8 cellular contexts compared by ENCODE assay signal in the genomic region with DNA sequence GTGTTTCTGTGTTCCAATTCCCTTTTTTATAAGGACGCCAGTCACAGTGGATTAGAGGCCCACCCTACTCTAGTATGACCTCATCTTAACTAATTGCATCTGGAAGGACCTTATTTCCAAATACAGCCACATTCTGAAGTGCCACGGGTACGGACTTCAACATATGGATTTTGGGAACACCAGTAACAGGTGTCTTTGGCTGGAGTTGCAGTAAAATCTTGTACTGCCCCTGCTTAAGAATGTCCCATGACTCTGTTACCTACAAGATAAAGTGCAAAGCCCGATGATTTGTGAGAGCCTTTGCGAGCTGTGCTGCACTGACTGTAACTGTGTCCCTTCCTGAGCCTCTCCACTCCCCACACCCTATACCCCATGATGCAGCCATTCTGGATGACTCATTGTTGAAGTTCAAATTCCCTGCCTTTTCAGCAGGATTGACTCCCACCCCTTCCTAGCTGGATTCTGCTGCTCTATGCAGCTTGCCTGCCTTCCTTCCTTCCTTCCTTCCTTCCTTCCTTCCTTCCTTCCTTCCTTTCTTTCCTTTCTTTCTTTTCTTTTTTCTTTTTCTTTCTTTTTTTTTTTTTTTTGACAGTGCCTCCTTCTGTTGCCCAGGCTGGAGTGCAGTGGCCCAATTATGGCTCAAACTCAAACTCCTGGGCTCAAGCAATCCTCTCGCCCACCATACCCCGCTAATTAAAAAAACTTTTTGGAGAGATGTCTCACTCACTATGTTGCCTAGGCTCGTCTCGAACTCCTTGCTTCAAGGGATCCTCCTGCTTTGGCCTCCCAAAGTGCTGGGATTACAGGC. TPM values are rescaled to one million over a fixed set of nuclear protein-coding genes. Genes with fewer than 3 reads are reported as not detected.
A peak's percentile ranks its signal among the peaks of the same experiment; 100 is the strongest.
DNase-seq lines count a peak whose midpoint lies in the region; ATAC-seq and TF ChIP-seq lines count a peak whose summit lies in the region.

No MANE protein-coding gene starts in this region.

- H3K36me3 ChIP-seq in colonic mucosa, result no peaks in the 10 kb centered on the region

- no peak for TF ChIP-seq CTCF in CD4-positive, alpha-beta T cell (IDR thresholded peaks at IDR 0.05)
- TF ChIP-seq CTCF in colonic mucosa (IDR thresholded peaks at IDR 0.05) (no peak), natural killer cell (IDR thresholded peaks at IDR 0.05) (no peak)

- peaks cover 44% of the 10 kb centered on the region for H3K4me1 Mint-ChIP-seq in CD4-positive, alpha-beta T cell (ENCODE audit: low read depth)
- peaks cover 30 to 40% of the 10 kb centered on the region in 2 donors for H3K4me1 Mint-ChIP-seq in natural killer cell

- peaks cover 37% of the 10 kb centered on the region for H3K27me3 Mint-ChIP-seq in CD4-positive, alpha-beta T cell
- peaks cover 0 to 16% of the 10 kb centered on the region in 2 donors for H3K27me3 Mint-ChIP-seq in natural killer cell (ENCODE audit: low read depth in 2 of 2)

- peak overlapping the region; percentile 43 to 62 for H3K9ac ChIP-seq in colonic mucosa (ENCODE audit: low read depth in 2 of 2, low read length in 2 of 2)

- no peaks in the 10 kb centered on the region for H3K27me3 ChIP-seq in CD4-positive, alpha-beta T cell (ENCODE audit: control insufficient read depth, insufficient read depth, low read length)
- H3K27me3 ChIP-seq in colonic mucosa, result peaks cover 16% of the 10 kb centered on the region

- H3K9me3 ChIP-seq in CD4-positive, alpha-beta T cell (ENCODE audit: control insufficient read depth, low read length), result no peaks in the 10 kb centered on the region
- no peaks in the 10 kb centered on the region for H3K9me3 ChIP-seq in colonic mucosa

- POLR2A ChIA-PET in CD4-positive, alpha-beta T cell (lab: Charles Lee), result interaction anchor here (0.9 to 2.5 kb wide), 3 partner anchors 11 to 216 kb away, joined by 3 to 15 read pairs (median 6); a partner anchor contains a TSS

- H3K4me3 Mint-ChIP-seq in CD4-positive, alpha-beta T cell, result peak overlapping the region; percentile 86
- H3K4me3 Mint-ChIP-seq in natural killer cell, result peak overlapping the region; percentile 94

- H3K27ac ChIP-seq in CD4-positive, alpha-beta T cell (ENCODE audit: low read depth, low read length), result peak overlapping the region; percentile 75
- H3K27ac ChIP-seq in colonic mucosa, result peak overlapping the region; percentile 84

- no peaks in the 10 kb centered on the region for H3K36me3 Mint-ChIP-seq in CD4-positive, alpha-beta T cell (ENCODE audit: low read depth)
- H3K36me3 Mint-ChIP-seq in natural killer cell, result no peaks in the 10 kb centered on the region

- intact Hi-C loops in CD4-positive, alpha-beta T cell (cut with DNase I, micrococcal nuclease), result loop anchor here in 1 of 2 experiments (2.0 kb wide), 1 partner anchor 28 kb away; a partner anchor contains a TSS
- intact Hi-C loops in colonic mucosa (cut with DNase I), result no loop called here
- intact Hi-C loops in natural killer cell (cut with micrococcal nuclease), result loop anchor here (5.0 kb wide), 1 partner anchor 104 kb away; a partner anchor contains a TSS

- H3K4me1 ChIP-seq in colonic mucosa, result peaks cover 27% of the 10 kb centered on the region

- CTCF ChIA-PET in CD4-positive, alpha-beta T cell (lab: Charles Lee), result interaction anchor here (1.1 to 2.4 kb wide), 2 partner anchors 11 to 39 kb away, joined by 4 to 12 read pairs; a partner anchor contains a TSS

- no peak for DNase-seq in CD4-positive, alpha-beta T cell
- peak; percentile 36 for DNase-seq in LHCN-M2 (ENCODE audit: low read depth)
- DNase-seq in colonic mucosa, result peak; percentile 62
- DNase-seq in natural killer cell, result no peak
- no peak for DNase-seq in activated gamma-delta T cell (lab: John Stamatoyannopoulos, UW)
- DNase-seq in GM19238 (ENCODE audit: insufficient read length, low spot score), result no peak
- DNase-seq in GF-D8 (lab: John Stamatoyannopoulos, UW), result no peak

- ATAC-seq in CD4-positive, alpha-beta T cell (ENCODE audit: poor library complexity), result no peak
- ATAC-seq in natural killer cell (no peak), GM18520 (IDR thresholded peaks at IDR 0.05; ENCODE audit: unreplicated experiment) (no peak)

- H3K27ac Mint-ChIP-seq in CD4-positive, alpha-beta T cell, result peak overlapping the region; percentile 64
- H3K27ac Mint-ChIP-seq in natural killer cell, result peak overlapping the region; percentile 85 to 86

- peak overlapping the region; percentile 51 for H3K4me3 ChIP-seq in colonic mucosa

- H3K9me3 Mint-ChIP-seq in CD4-positive, alpha-beta T cell, result no peaks in the 10 kb centered on the region
- no peaks in the 10 kb centered on the region for H3K9me3 Mint-ChIP-seq in natural killer cell

RNA-seq across cellular contexts. Expression of a gene that starts 2.1 kb away (rescaled TPM):
- total RNA-seq in CD4-positive, alpha-beta T cell, result not detected
- total RNA-seq in LHCN-M2 (2014; rRNA removed) (not detected in 2 replicates), colonic mucosa (not detected), natural killer cell (not detected)
- 0.12 TPM for polyA plus RNA-seq in LHCN-M2 (2012)

RNA-seq across cellular contexts. Expression of a gene that starts 2.2 kb away (rescaled TPM):
- under 1 TPM; 0.17 to 0.25 TPM for total RNA-seq in CD4-positive, alpha-beta T cell
- total RNA-seq in LHCN-M2 (2014; rRNA removed), result under 0.01 TPM in 1 of 2 replicates, not detected in the other
- polyA plus RNA-seq in LHCN-M2 (2012), result not detected
- total RNA-seq in colonic mucosa, result under 1 TPM in 1 of 2 donors, not detected in 1; 0.07 TPM
- under 1 TPM; 0.12 to 0.27 (median 0.20) TPM for total RNA-seq in natural killer cell

RNA-seq across cellular contexts. Expression of a gene that starts 11.2 kb away (rescaled TPM):
- 1 to 10 TPM; 6.8 to 8.3 TPM for total RNA-seq in CD4-positive, alpha-beta T cell
- total RNA-seq in LHCN-M2 (2014; rRNA removed), result 14.6 and 16.8 TPM in 2 replicates
- 6.6 TPM for polyA plus RNA-seq in LHCN-M2 (2012)
- total RNA-seq in colonic mucosa, result 10 to 100 TPM; 20.6 to 23.0 TPM
- 10 to 100 TPM; 19.5 to 24.6 (median 22.8) TPM for total RNA-seq in natural killer cell

RNA-seq across cellular contexts. Expression of a gene that starts 28.3 kb away (rescaled TPM):
- total RNA-seq in CD4-positive, alpha-beta T cell, result 10 to 100 TPM; 66.4 to 71.2 TPM
- total RNA-seq in LHCN-M2 (2014; rRNA removed) (111 and 139 TPM in 2 replicates), colonic mucosa (100 to 1,000 TPM; 148 to 171 TPM), natural killer cell (100 to 1,000 TPM; 137 to 151 (median 148) TPM)
- 210 TPM for polyA plus RNA-seq in LHCN-M2 (2012)

Comparison
In these comparisons a context has a peak if more than half of its experiments do, and no peak if none do; other contexts are left out.
1. DNase-seq: peak in LHCN-M2 (single experiment) and colonic mucosa (single experiment); none in CD4-positive, alpha-beta T cell (0 of 10), natural killer cell (single experiment), activated gamma-delta T cell (single experiment), GM19238 (single experiment) and GF-D8 (single experiment).